In genomic region chr15:89899951-89900567, GRCh38 we compare ENCODE assay signal across 23 cellular contexts. TPM values are rescaled to one million over a fixed set of nuclear protein-coding genes. Genes with fewer than 3 reads are reported as not detected.
"Had no signal": no experiment of that assay in that cellular context is flagged by ENCODE, and none has a peak within 500 bp of the region (broad histone marks: within the 10 kb centered on the region; RNA-seq: fewer than 3 reads in every experiment).

No MANE protein-coding gene starts in this region.

- H3K36me3 ChIP-seq: colonic mucosa had no signal

- H3K27me3 ChIP-seq: colonic mucosa, esophagus muscularis mucosa, foreskin keratinocyte, pancreas, sigmoid colon, testis, transverse colon had no signal

- H3K4me1 ChIP-seq: colonic mucosa, esophagus muscularis mucosa, foreskin keratinocyte, prostate gland, sigmoid colon, testis had no signal

- H3K27ac ChIP-seq: colonic mucosa, esophagus muscularis mucosa, foreskin keratinocyte, pancreas, prostate gland, sigmoid colon, testis, transverse colon had no signal

- H3K9me3 ChIP-seq: colonic mucosa, esophagus muscularis mucosa, pancreas, prostate gland, sigmoid colon, testis, transverse colon had no signal

- DNase-seq: activated CD4-positive, alpha-beta memory T cell treated with anti-CD3 and anti-CD28 coated beads, Interleukin-2, amount 10 ng/mL, durations not matched to agents 7 days and 5 days; activated CD4-positive, alpha-beta T cell treated with anti-CD3 and anti-CD28 coated beads for 1 hour; activated CD4-positive, alpha-beta T cell treated with anti-CD3 and anti-CD28 coated beads, Interleukin-2, amount 10 ng/mL, durations not matched to agents 7 days and 5 days; activated effector memory CD4-positive, alpha-beta T cell treated with Interleukin-2 at 50 U/mL for 16 hours; activated naive CD4-positive, alpha-beta T cell treated with Interleukin-2 at 50 U/mL for 16 hours; activated T-cell treated with anti-CD3 and anti-CD28 coated beads, Interleukin-2, amount 50 U/mL, for 72 hours; anterior cingulate cortex; cerebellar nuclear complex; colonic mucosa; endodermal cell; foreskin keratinocyte; naive thymus-derived CD4-positive, alpha-beta T cell; pancreas; retina; sigmoid colon; stimulated activated CD4-positive, alpha-beta T cell treated with anti-CD3 and anti-CD28 coated beads, Interleukin-4, amount 100 ng/mL, for 4 hours; stimulated activated naive CD8-positive, alpha-beta T cell treated with anti-CD3 and anti-CD28 coated beads, Interleukin-15, Interleukin-2, amounts not matched to agents 100 U/mL and 50 U/mL, for 24 hours; T-helper 9 cell; testis; transverse colon had no signal

- H3K4me3 ChIP-seq: colonic mucosa, esophagus muscularis mucosa, pancreas, prostate gland, sigmoid colon, testis, transverse colon had no signal

RNA-seq across cellular contexts. Expression of gene ARPIN, which starts 12.7 kb away (rescaled TPM):
- total RNA-seq: activated CD4-positive, alpha-beta memory T cell treated with anti-CD3 and anti-CD28 coated beads, Interleukin-2, amount 10 ng/mL, durations not matched to agents 7 days and 5 days; activated CD4-positive, alpha-beta T cell treated with anti-CD3 and anti-CD28 coated beads, Interleukin-2, amount 10 ng/mL, durations not matched to agents 7 days and 5 days; activated T-cell treated with anti-CD3 and anti-CD28 coated beads, Interleukin-2, amount 50 U/mL, for 72 hours; T-helper 1 cell treated with Interleukin-12 subunit alpha and Interleukin-12 subunit beta and Interleukin-4 antibody, amounts not matched to agents 30 ng/mL and 1 ng/mL, for 36 hours had no signal
